Comparison of ENCODE assay signal across 3 cellular contexts in the genomic region with DNA sequence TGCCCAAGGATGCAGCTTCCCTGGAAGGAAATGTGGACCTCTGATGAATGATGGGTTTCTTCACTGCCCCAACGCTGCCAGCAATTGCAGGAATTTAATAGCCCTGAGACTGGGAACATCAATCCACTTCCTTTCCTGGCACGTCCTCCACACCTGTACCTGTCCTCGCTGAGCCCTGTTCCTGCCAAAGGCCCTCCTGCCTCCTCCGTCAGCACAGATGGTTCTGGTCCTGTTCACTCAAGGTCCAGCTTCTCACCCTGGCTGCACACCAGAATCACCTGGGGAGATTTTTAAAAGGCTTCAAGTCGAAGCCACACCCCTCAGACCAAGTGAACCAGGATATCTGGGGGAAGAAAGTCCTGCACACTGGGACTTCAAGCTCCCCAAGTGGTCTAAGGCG. TPM values are rescaled to one million over a fixed set of nuclear protein-coding genes. Genes with fewer than 3 reads are reported as not detected.
"Had no signal": no experiment of that assay in that cellular context is flagged by ENCODE, and none has a peak within 500 bp of the region (broad histone marks: within the 10 kb centered on the region; RNA-seq: fewer than 3 reads in every experiment).

No MANE protein-coding gene starts in this region.

- DNase-seq: GDM1, GF-D8 had no signal

- ATAC-seq: GM12878 had no signal

RNA-seq across cellular contexts. Expression of gene TMEM132C, which starts 38.4 kb away (rescaled TPM):
- total RNA-seq: GM12878 had no signal
- polyA plus RNA-seq: GM12878 had no signal
